Comparison of ENCODE assay signal across 22 cellular contexts in the genomic region with DNA sequence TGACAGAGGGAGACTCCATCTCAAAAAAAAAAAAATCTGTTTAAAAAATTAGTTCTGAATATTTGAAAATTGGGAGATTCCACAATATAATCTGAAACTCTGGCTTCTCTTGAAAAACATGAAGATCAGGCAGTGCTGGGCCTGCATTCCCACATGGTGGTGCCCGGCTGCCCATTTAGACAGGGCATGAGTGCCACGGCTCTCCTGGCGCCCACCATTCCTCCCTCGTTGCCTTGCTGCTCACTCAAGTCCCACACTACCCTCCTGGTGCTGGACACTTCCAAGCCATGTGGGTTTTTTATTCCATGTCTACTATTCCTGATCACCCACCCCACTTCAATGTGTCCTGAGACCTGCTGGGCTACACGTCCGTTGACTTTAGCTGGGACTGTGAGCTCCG. TPM values are rescaled to one million over a fixed set of nuclear protein-coding genes. Genes with fewer than 3 reads are reported as not detected.
DNase-seq lines count a peak whose midpoint lies in the region; ATAC-seq and TF ChIP-seq lines count a peak whose summit lies in the region.
"Had no signal": no experiment of that assay in that cellular context is flagged by ENCODE, and none has a peak within 500 bp of the region (broad histone marks: within the 10 kb centered on the region; RNA-seq: fewer than 3 reads in every experiment).

No MANE protein-coding gene starts in this region.

- no peaks in the 10 kb centered on the region for H3K36me3 Mint-ChIP-seq in natural killer cell treated with Interleukin-12 subunit alpha and Interleukin-12 subunit beta and Interleukin-15 and Interleukin-18, amount 100 ng/mL, for 72 hours
- no peaks in the 10 kb centered on the region for H3K36me3 Mint-ChIP-seq in natural killer cell
- H3K36me3 Mint-ChIP-seq: CD14-positive monocyte; CD8-positive, alpha-beta memory T cell had no signal

- no peaks in the 10 kb centered on the region for H3K9me3 Mint-ChIP-seq in natural killer cell treated with Interleukin-12 subunit alpha and Interleukin-12 subunit beta and Interleukin-15 and Interleukin-18, amount 100 ng/mL, for 72 hours
- H3K9me3 Mint-ChIP-seq in natural killer cell, result no peaks in the 10 kb centered on the region
- H3K9me3 Mint-ChIP-seq: CD14-positive monocyte; CD4-positive, alpha-beta T cell; CD8-positive, alpha-beta memory T cell had no signal

- no peak overlapping the region for H3K27ac ChIP-seq in aorta (ENCODE audit: low read depth in 1 of 2, low read length in 2 of 2)
- H3K27ac ChIP-seq in A673 (ENCODE audit: low read depth, low read length, poor library complexity, severe bottlenecking), result no peak overlapping the region
- H3K27ac ChIP-seq: 22Rv1; BLaER1 treated with 17β-estradiol and CSF1 and Interleukin-3, amounts not matched to agents 10 nM and 100 nM; GM23248 had no signal

- H3K27me3 Mint-ChIP-seq in natural killer cell treated with Interleukin-12 subunit alpha and Interleukin-12 subunit beta and Interleukin-15 and Interleukin-18, amount 100 ng/mL, for 72 hours, result peaks cover 0 to under 1% of the 10 kb centered on the region in 2 donors
- H3K27me3 Mint-ChIP-seq in natural killer cell (ENCODE audit: low read depth in 2 of 2), result peaks cover 0 to under 1% of the 10 kb centered on the region in 2 donors

- H3K4me1 Mint-ChIP-seq in natural killer cell treated with Interleukin-12 subunit alpha and Interleukin-12 subunit beta and Interleukin-15 and Interleukin-18, amount 100 ng/mL, for 72 hours (ENCODE audit: low read depth in 2 of 2), result no peaks in the 10 kb centered on the region
- no peaks in the 10 kb centered on the region for H3K4me1 Mint-ChIP-seq in natural killer cell
- H3K4me1 Mint-ChIP-seq: CD14-positive monocyte; CD8-positive, alpha-beta memory T cell had no signal

- no peaks in the 10 kb centered on the region for H3K27me3 ChIP-seq in aorta (ENCODE audit: control insufficient read depth in 1 of 2, insufficient read depth in 2 of 2, low read length in 1 of 2)
- no peaks in the 10 kb centered on the region for H3K27me3 ChIP-seq in A673 (replicated peaks; ENCODE audit: insufficient read depth, low read depth, low read length, poor library complexity)
- H3K27me3 ChIP-seq: BE2C; BLaER1 treated with 17β-estradiol and CSF1 and Interleukin-3, amounts not matched to agents 10 nM and 100 nM had no signal

- WGBS in aorta, 2 donors, result 93% methylated on average over 7 of the region's 7 CpGs

- TF ChIP-seq CTCF in natural killer cell (IDR thresholded peaks at IDR 0.05) (no peak), A673 (conservative IDR thresholded peaks at IDR 0.05; ENCODE audit: low read depth, low read length) (no peak)

- POLR2A ChIA-PET in A673 (lab: Charles Lee; ENCODE audit: low non-redundant PET), result no interaction called here

- intact Hi-C loops in natural killer cell (cut with micrococcal nuclease), result no loop called here
- intact Hi-C loops in posterior vena cava (cut with DNase I), result no loop called here
- intact Hi-C loops in aorta (cut with DNase I), result no loop called here
- intact Hi-C loops in A673 (cut with micrococcal nuclease; ENCODE audit: unreplicated experiment), result no loop called here

- no peak for ATAC-seq in natural killer cell treated with Interleukin-12 subunit alpha and Interleukin-12 subunit beta and Interleukin-15 and Interleukin-18, amount 100 ng/mL, for 72 hours
- ATAC-seq in natural killer cell, result no peak
- no peak for ATAC-seq in aorta (ENCODE audit: low FRiP score)
- ATAC-seq: GM12878 had no signal

- no TSS peak for BruUV-seq in A673 (replicated peaks; lab: Mats Ljungman, UMichigan)

- H3K4me1 ChIP-seq in aorta (ENCODE audit: control insufficient read depth in 1 of 2, insufficient read depth in 2 of 2, low read length in 2 of 2) (peaks cover 0 to 3% of the 10 kb centered on the region in 2 donors), A673 (ENCODE audit: insufficient read depth, low read length, poor library complexity, severe bottlenecking) (no peaks in the 10 kb centered on the region)
- H3K4me1 ChIP-seq: BE2C had no signal

- no peak overlapping the region for H3K4me3 Mint-ChIP-seq in natural killer cell treated with Interleukin-12 subunit alpha and Interleukin-12 subunit beta and Interleukin-15 and Interleukin-18, amount 100 ng/mL, for 72 hours
- H3K4me3 Mint-ChIP-seq in natural killer cell, result no peak overlapping the region
- H3K4me3 Mint-ChIP-seq: CD14-positive monocyte; CD4-positive, alpha-beta T cell; CD8-positive, alpha-beta memory T cell had no signal

- H3K4me3 ChIP-seq in aorta (ENCODE audit: low read length in 2 of 2), result no peak overlapping the region
- no peak overlapping the region for H3K4me3 ChIP-seq in A673 (ENCODE audit: low read depth, low read length, poor library complexity, severe bottlenecking)
- H3K4me3 ChIP-seq: BLaER1 treated with 17β-estradiol and CSF1 and Interleukin-3, amounts not matched to agents 10 nM and 100 nM; GM12878; GM23248 had no signal

- DNase-seq in natural killer cell treated with Interleukin-12 subunit alpha and Interleukin-12 subunit beta and Interleukin-15 and Interleukin-18, amount 100 ng/mL, for 72 hours (ENCODE audit: low spot score), result peak; percentile 42
- no peak for DNase-seq in natural killer cell
- peak; percentile 66 for DNase-seq in posterior vena cava (ENCODE audit: low spot score)
- DNase-seq in aorta, result peak; percentile 12 to 51
- no peak for DNase-seq in A673 (ENCODE audit: low spot score)
- DNase-seq in anterior cingulate cortex (lab: John Stamatoyannopoulos, UW), result no peak
- DNase-seq: ACHN; AML-193; BE2C; CD4-positive, alpha-beta T cell; CD8-positive, alpha-beta memory T cell; DMS 273 treated with DMSO at 0.1 percent for 48 hours; DMS79; EL; GDM1; GM23248; H7; HCEC 1CT had no signal

- H3K27ac Mint-ChIP-seq in natural killer cell treated with Interleukin-12 subunit alpha and Interleukin-12 subunit beta and Interleukin-15 and Interleukin-18, amount 100 ng/mL, for 72 hours, result no peak overlapping the region
- H3K27ac Mint-ChIP-seq in natural killer cell, result no peak overlapping the region
- H3K27ac Mint-ChIP-seq: CD14-positive monocyte; CD4-positive, alpha-beta T cell had no signal

- no peaks in the 10 kb centered on the region for H3K9me3 ChIP-seq in aorta (ENCODE audit: control insufficient read depth, low read length)
- no peaks in the 10 kb centered on the region for H3K9me3 ChIP-seq in A673 (ENCODE audit: low read depth, low read length, poor library complexity, severe bottlenecking)
- H3K9me3 ChIP-seq: BE2C; BLaER1 treated with 17β-estradiol and CSF1 and Interleukin-3, amounts not matched to agents 10 nM and 100 nM had no signal

- H3K36me3 ChIP-seq in aorta (ENCODE audit: control insufficient read depth in 1 of 2, insufficient read depth in 2 of 2, low read length in 1 of 2) (no peaks in the 10 kb centered on the region), A673 (ENCODE audit: insufficient read depth, low read length, poor library complexity, severe bottlenecking) (no peaks in the 10 kb centered on the region)
- H3K36me3 ChIP-seq: BE2C; BLaER1 treated with 17β-estradiol and CSF1 and Interleukin-3, amounts not matched to agents 10 nM and 100 nM had no signal

- CTCF ChIA-PET in A673 (lab: Charles Lee), result interaction anchor here (1.0 kb wide), 1 partner anchor 27 kb away, joined by 4 read pairs; no protein-coding TSS in a partner anchor

RNA-seq across cellular contexts. Expression of gene MYOM3, which starts 10.8 kb away (rescaled TPM):
- not detected for total RNA-seq in natural killer cell treated with Interleukin-12 subunit alpha and Interleukin-12 subunit beta and Interleukin-15 and Interleukin-18, amount 100 ng/mL, for 72 hours
- under 1 TPM in 1 of 3 donors, not detected in 2; 0.08 TPM for total RNA-seq in natural killer cell
- total RNA-seq in posterior vena cava, result 1 to 10 TPM in 1 of 2 donors, under 1 TPM in 1; 0.83 to 1.2 TPM
- 1 to 10 TPM in 1 of 2 donors, under 1 TPM in 1; 0.78 to 1.9 TPM for total RNA-seq in aorta
- 1 to 10 TPM in 1 of 2 donors, under 1 TPM in 1; 0.59 to 1.1 TPM for polyA plus RNA-seq in aorta
- total RNA-seq in A673 (2021), result not detected in 2 replicates
- total RNA-seq: CD4-positive, alpha-beta T cell; CD8-positive, alpha-beta memory T cell; GM12878 had no signal
- polyA plus RNA-seq: CD14-positive monocyte; CD8-positive, alpha-beta memory T cell had no signal

RNA-seq across cellular contexts. Expression of gene IL22RA1, which starts 20.2 kb away (rescaled TPM):
- total RNA-seq in natural killer cell treated with Interleukin-12 subunit alpha and Interleukin-12 subunit beta and Interleukin-15 and Interleukin-18, amount 100 ng/mL, for 72 hours, result not detected
- not detected for total RNA-seq in natural killer cell
- total RNA-seq in posterior vena cava, result under 1 TPM in 1 of 2 donors, not detected in 1; 0.10 TPM
- total RNA-seq in aorta, result under 1 TPM; 0.18 to 0.23 TPM
- 1 to 10 TPM in 1 of 2 donors, not detected in 1; 2.4 TPM for polyA plus RNA-seq in aorta
- total RNA-seq in A673 (2021), result 0.24 TPM in 2 replicates
- total RNA-seq: CD4-positive, alpha-beta T cell; CD8-positive, alpha-beta memory T cell; GM12878; GM23248 had no signal
- polyA plus RNA-seq: CD14-positive monocyte; CD8-positive, alpha-beta memory T cell; GM12878 had no signal

Comparison
In these comparisons a context has a peak if more than half of its experiments do, and no peak if none do; other contexts are left out.
1. DNase-seq: peak in natural killer cell treated with Interleukin-12 subunit alpha and Interleukin-12 subunit beta and Interleukin-15 and Interleukin-18, amount 100 ng/mL, for 72 hours (single experiment), posterior vena cava (single experiment) and aorta (2 of 2); none in natural killer cell (single experiment), A673 (single experiment) and anterior cingulate cortex (0 of 58).